ENCODE assay signal across 6 cellular contexts in the genomic region with DNA sequence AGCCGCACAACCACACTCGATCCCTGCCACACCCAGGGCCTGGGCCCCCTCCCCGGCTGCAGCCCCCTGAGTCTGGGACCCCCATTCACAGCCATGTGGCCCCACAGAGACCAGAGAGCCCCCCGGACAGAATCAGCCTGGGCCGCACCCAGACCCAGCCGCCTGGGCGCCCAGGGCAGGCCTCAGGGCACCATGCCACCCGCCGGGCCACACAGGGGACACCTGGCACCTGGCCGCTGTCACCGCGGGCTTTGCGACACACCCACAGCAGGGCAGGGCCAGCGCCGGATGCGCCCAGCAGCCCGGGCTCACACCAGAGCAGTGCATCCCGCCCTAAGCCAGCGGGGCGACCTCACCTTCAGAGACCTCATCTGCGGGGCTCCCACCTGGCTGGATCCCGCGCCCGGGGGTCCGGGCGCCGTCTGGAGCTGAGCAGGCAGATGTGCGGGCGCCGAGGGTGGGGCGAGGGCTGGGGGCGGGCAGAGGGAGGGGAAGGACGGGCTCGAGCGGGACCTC. TPM values are rescaled to one million over a fixed set of nuclear protein-coding genes. Genes with fewer than 3 reads are reported as not detected.
DNase-seq lines count a peak whose midpoint lies in the region; TF ChIP-seq lines count a peak whose summit lies in the region.

No MANE protein-coding gene starts in this region.

- DNase-seq in NCI-H1417 (lab: John Stamatoyannopoulos, UW) (peak; percentile 15 to 85 (median 85)), NCI-H1417 treated with DMSO at 0.1 percent for 48 hours (lab: John Stamatoyannopoulos, UW) (no peak), cardiac fibroblast (ENCODE audit: low read depth in 2 of 2) (no peak), sigmoid colon (peak; percentile 75), H4 (ENCODE audit: low spot score) (no peak), CD1c-positive myeloid dendritic cell (ENCODE audit: extremely low spot score) (no peak)

- H3K36me3 ChIP-seq in sigmoid colon = peaks cover 0 to 7% (median 3%) of the 10 kb centered on the region in 4 donors

- peaks cover 0 to 45% (median 35%) of the 10 kb centered on the region in 4 donors for H3K4me1 ChIP-seq in sigmoid colon

- H3K27ac ChIP-seq in sigmoid colon = peak overlapping the region; percentile 69 to 86 (median 78)

- 1 to 5% methylated on average over 35 of the region's 35 CpGs for WGBS in sigmoid colon, 2 donors

- H3K27me3 ChIP-seq in sigmoid colon = no peaks in the 10 kb centered on the region

- TF ChIP-seq CTCF in cardiac fibroblast (IDR thresholded peaks at IDR 0.05; ENCODE audit: low read depth, low read length) = no peak
- no peak for TF ChIP-seq CTCF in sigmoid colon (IDR thresholded peaks at IDR 0.05)

- no peaks in the 10 kb centered on the region for H3K9me3 ChIP-seq in sigmoid colon

- TF ChIP-seq EP300 in sigmoid colon (IDR thresholded peaks at IDR 0.05) = no peak

- intact Hi-C loops in sigmoid colon (cut with DNase I) = no loop called here

- TF ChIP-seq POLR2A in sigmoid colon (IDR thresholded peaks at IDR 0.05) = no peak

- H3K4me3 ChIP-seq in cardiac fibroblast (replicated peaks in 1 of 2; ENCODE audit: low read depth in 2 of 2, low read length in 2 of 2) = peak overlapping the region; percentile 45 to 62
- H3K4me3 ChIP-seq in sigmoid colon = peak overlapping the region; percentile 40 to 62 (median 56)

RNA-seq across cellular contexts. Expression of gene TBXA2R, which starts 0.4 kb away (rescaled TPM):
- 1 to 10 TPM in 1 of 4 donors, under 1 TPM in 3; 0.36 to 3.6 (median 0.68) TPM for total RNA-seq in sigmoid colon
- 1 to 10 TPM in 1 of 3 donors, under 1 TPM in 1, not detected in 1; 0.69 to 1.4 TPM for polyA plus RNA-seq in sigmoid colon
- total RNA-seq in H4 (2014; rRNA removed; shearing (Covaris generic)) = 1.6 TPM in 1 of 2 replicates, not detected in the other

RNA-seq across cellular contexts. Expression of gene CACTIN, which starts 20.4 kb away (rescaled TPM):
- 10 to 100 TPM; 15.5 to 23.9 (median 23.4) TPM for total RNA-seq in sigmoid colon
- 10 to 100 TPM in 1 of 3 donors, 1 to 10 TPM in 2; 6.2 to 20.5 (median 9.0) TPM for polyA plus RNA-seq in sigmoid colon
- 12.1 and 13.9 TPM in 2 replicates for total RNA-seq in H4 (2014; rRNA removed; shearing (Covaris generic))

RNA-seq across cellular contexts. Expression of gene GIPC3, which starts 21.0 kb away (rescaled TPM):
- total RNA-seq in sigmoid colon = under 1 TPM in 2 of 4 donors, not detected in 2; under 0.01 to 0.83 TPM
- 1 to 10 TPM in 1 of 3 donors, not detected in 2; 1.0 TPM for polyA plus RNA-seq in sigmoid colon
- not detected in 2 replicates for total RNA-seq in H4 (2014; rRNA removed; shearing (Covaris generic))

RNA-seq across cellular contexts. Expression of gene HMG20B, which starts 33.5 kb away (rescaled TPM):
- 100 to 1,000 TPM; 105 to 148 (median 120) TPM for total RNA-seq in sigmoid colon
- polyA plus RNA-seq in sigmoid colon = 10 to 100 TPM; 61.3 to 85.9 (median 78.2) TPM
- 72.2 and 90.8 TPM in 2 replicates for total RNA-seq in H4 (2014; rRNA removed; shearing (Covaris generic))

RNA-seq across cellular contexts. Expression of gene MFSD12, which starts 48.8 kb away (rescaled TPM):
- total RNA-seq in sigmoid colon = 10 to 100 TPM; 13.7 to 36.0 (median 22.6) TPM
- 10 to 100 TPM in 1 of 3 donors, 1 to 10 TPM in 2; 2.4 to 53.5 (median 8.6) TPM for polyA plus RNA-seq in sigmoid colon
- 32.1 and 55.1 TPM in 2 replicates for total RNA-seq in H4 (2014; rRNA removed; shearing (Covaris generic))

Comparison
In these comparisons a context has a peak if more than half of its experiments do, and no peak if none do; other contexts are left out.
1. DNase-seq: peak in NCI-H1417 (3 of 3) and sigmoid colon (single experiment); none in NCI-H1417 treated with DMSO at 0.1 percent for 48 hours (single experiment), cardiac fibroblast (0 of 2), H4 (single experiment) and CD1c-positive myeloid dendritic cell (single experiment).